Comparison of ENCODE assay signal across 1 cellular context in genomic region chr15:68230157-68231100, GRCh38.
TF ChIP-seq lines count a peak whose summit lies in the region.

No MANE protein-coding gene starts in this region.

TF ChIP-seq in GM12878, 131 proteins besides CTCF, POLR2A, EP300 and RAD21 (continued from another document and continues in another):
- TF ChIP-seq KDM1A (IDR thresholded peaks at IDR 0.05; ENCODE audit: borderline replicate concordance) (no peak), NR2C1 (IDR thresholded peaks at IDR 0.05) (no peak), GABPA (IDR thresholded peaks at IDR 0.05; ENCODE audit: low read depth) (no peak), SMAD5 (IDR thresholded peaks at IDR 0.05; ENCODE audit: low read depth) (no peak), IRF5 (IDR thresholded peaks at IDR 0.05; ENCODE audit: borderline replicate concordance) (no peak), SRF (IDR thresholded peaks at IDR 0.05; ENCODE audit: low read depth in 2 of 2, low read length in 2 of 2) (no peak), SREBF1 (IDR thresholded peaks at IDR 0.05; ENCODE audit: low read length) (no peak), IRF4 (IDR thresholded peaks at IDR 0.05; ENCODE audit: low read depth, low read length) (no peak), PAX8 (IDR thresholded peaks at IDR 0.05) (no peak), USF2 (IDR thresholded peaks at IDR 0.05; ENCODE audit: borderline replicate concordance, low read depth, low read length) (no peak), ELK1 (IDR thresholded peaks at IDR 0.05; ENCODE audit: low read depth, low read length) (no peak), SKIL (IDR thresholded peaks at IDR 0.05; ENCODE audit: low read depth, poor library complexity, severe bottlenecking) (no peak), ZBTB4 (CRISPR knock-in tag; IDR thresholded peaks at IDR 0.05) (no peak), CBX3 (IDR thresholded peaks at IDR 0.05; ENCODE audit: borderline replicate concordance, low read depth) (no peak), MEF2A (IDR thresholded peaks at IDR 0.05; ENCODE audit: insufficient read depth, low read depth, low read length) (no peak), BCL3 (IDR thresholded peaks at IDR 0.05; ENCODE audit: borderline replicate concordance, insufficient read depth, low read depth, low read length, poor library complexity, severe bottlenecking) (no peak), PML (IDR thresholded peaks at IDR 0.05; ENCODE audit: low read length) (no peak), LARP7 (IDR thresholded peaks at IDR 0.05) (peak; percentile 59; the same call in 1 of the 2 replicates), NFXL1 (IDR thresholded peaks at IDR 0.05; ENCODE audit: borderline replicate concordance) (no peak), RB1 (IDR thresholded peaks at IDR 0.05; ENCODE audit: borderline replicate concordance) (no peak), TBL1XR1 (IDR thresholded peaks at IDR 0.05; ENCODE audit: low read depth, low read length) (no peak), MAX (IDR thresholded peaks at IDR 0.05; ENCODE audit: low read depth, low read length) (no peak), TAF1 (IDR thresholded peaks at IDR 0.05; ENCODE audit: borderline replicate concordance, low read depth, low read length) (no peak), SMAD1 (IDR thresholded peaks at IDR 0.05; ENCODE audit: low read depth, partially characterized antibody) (no peak), EED (IDR thresholded peaks at IDR 0.05; ENCODE audit: low read depth) (0 out of 2 replicates have a peak, but pooled peaks have one; percentile 13), CBFB (IDR thresholded peaks at IDR 0.05; ENCODE audit: low read depth) (no peak), FOS (IDR thresholded peaks at IDR 0.05; ENCODE audit: borderline replicate concordance, extremely low read depth, insufficient read length) (no peak), MXI1 (IDR thresholded peaks at IDR 0.05; ENCODE audit: low read depth, low read length) (no peak), IKZF2 (IDR thresholded peaks at IDR 0.05) (no peak; a peak in 1 of 4 replicates), CREB1 (IDR thresholded peaks at IDR 0.05; ENCODE audit: low read depth) (no peak), EGR1 (IDR thresholded peaks at IDR 0.05; ENCODE audit: borderline replicate concordance in 1 of 2, low read depth in 2 of 2, low read length in 2 of 2) (no peak), NR2C2 (IDR thresholded peaks at IDR 0.05; ENCODE audit: borderline replicate concordance, control insufficient read depth, insufficient read length, low read depth) (no peak), ZNF217 (IDR thresholded peaks at IDR 0.05) (no peak), NFYA (IDR thresholded peaks at IDR 0.05; ENCODE audit: borderline replicate concordance, low read depth, low read length) (no peak), CEBPZ (IDR thresholded peaks at IDR 0.05; ENCODE audit: low read depth, low read length) (no peak), PKNOX1 (IDR thresholded peaks at IDR 0.05) (no peak; the same call in 1 of the 2 replicates), CUX1 (IDR thresholded peaks at IDR 0.05; ENCODE audit: insufficient replicate concordance, low read depth, low read length) (no peak), ATF7 (IDR thresholded peaks at IDR 0.05; ENCODE audit: low read depth) (no peak), ZBED1 (IDR thresholded peaks at IDR 0.05; ENCODE audit: borderline replicate concordance) (no peak), POLR2AphosphoS2 (IDR thresholded peaks at IDR 0.05; ENCODE audit: low read depth, low read length) (no peak)
